Comparison of ENCODE assay signal across 8 cellular contexts in genomic region chr19:12796146-12797071, GRCh38. TPM values are rescaled to one million over a fixed set of nuclear protein-coding genes. Genes with fewer than 3 reads are reported as not detected.
DNase-seq lines count a peak whose midpoint lies in the region; ATAC-seq and TF ChIP-seq lines count a peak whose summit lies in the region.

No MANE protein-coding gene starts in this region.

- no peaks in the 10 kb centered on the region for H3K36me3 ChIP-seq in neural progenitor cell

- H3K27ac ChIP-seq in RWPE1 (peak overlapping the region; percentile 100), neural progenitor cell (no peak overlapping the region)

- peaks cover 22% of the 10 kb centered on the region for H4K20me1 ChIP-seq in neural progenitor cell (ENCODE audit: low read depth)

- POLR2A ChIA-PET in RWPE1 (lab: Yijun Ruan, JAX; ENCODE audit: low non-redundant PET), result interaction anchor here (1.2 kb wide), 1 partner anchor 19 kb away, joined by 8 read pairs; no protein-coding TSS in a partner anchor

- ATAC-seq in HG02852 (IDR thresholded peaks at IDR 0.05; ENCODE audit: unreplicated experiment), result no peak

- H3K4me1 Mint-ChIP-seq in neural progenitor cell, result peaks cover 23% of the 10 kb centered on the region

- CTCF ChIA-PET in RWPE1 (lab: Yijun Ruan, JAX), result interaction anchor here (0.5 to 3.2 kb wide), 21 partner anchors 9 to 979 kb away, joined by 3 to 36 read pairs (median 4); partner anchors contain the start of genes BEST2 and GCDH

- H2AFZ ChIP-seq in neural progenitor cell (replicated peaks), result no peak overlapping the region

- no peaks in the 10 kb centered on the region for H3K9me3 Mint-ChIP-seq in neural progenitor cell

- TF ChIP-seq CTCF in LNCaP clone FGC (IDR thresholded peaks at IDR 0.05; ENCODE audit: control insufficient read depth, extremely low read depth, insufficient read depth) (peak; percentile 98), RWPE1 (conservative IDR thresholded peaks at IDR 0.05; ENCODE audit: low read depth) (peak; percentile 90), foreskin fibroblast (IDR thresholded peaks at IDR 0.05; ENCODE audit: low read depth, low read length) (peak; percentile 82), neural progenitor cell (IDR thresholded peaks at IDR 0.05) (peak; percentile 90)

- DNase-seq in DMS 273 treated with DMSO at 0.1 percent for 48 hours (lab: John Stamatoyannopoulos, UW), result peak; percentile 61
- no peak for DNase-seq in LNCaP clone FGC (ENCODE audit: low read depth)
- DNase-seq in RWPE1 (ENCODE audit: low spot score), result peak; percentile 51
- peak; percentile 91 for DNase-seq in activated effector memory CD4-positive, alpha-beta T cell treated with anti-CD3 and anti-CD28 coated beads, Interleukin-2, amount 50 U/mL, for 16 hours
- DNase-seq in foreskin fibroblast, result peak; percentile 69 to 91
- DNase-seq in neural progenitor cell (ENCODE audit: low spot score), result peak; percentile 93
- peak; percentile 83 for DNase-seq in ureter (ENCODE audit: low spot score)

- H3K27me3 Mint-ChIP-seq in neural progenitor cell (ENCODE audit: insufficient read depth, low read depth), result peaks cover 4% of the 10 kb centered on the region

- peaks cover 27% of the 10 kb centered on the region for H3K27me3 ChIP-seq in neural progenitor cell

- H3K9me3 ChIP-seq in neural progenitor cell (ENCODE audit: low read depth), result no peaks in the 10 kb centered on the region

- no peak overlapping the region for H3K9ac ChIP-seq in neural progenitor cell

- peaks cover 20% of the 10 kb centered on the region for H3K4me1 ChIP-seq in neural progenitor cell

- H3K4me2 ChIP-seq in neural progenitor cell, result no peak overlapping the region

- H3K4me3 Mint-ChIP-seq in neural progenitor cell, result peak overlapping the region; percentile 75

- peaks cover 66% of the 10 kb centered on the region for H3F3A ChIP-seq in neural progenitor cell (ENCODE audit: low read depth)

- peaks cover 23% of the 10 kb centered on the region for H3K79me2 ChIP-seq in neural progenitor cell (ENCODE audit: low read depth)

- H3K36me3 Mint-ChIP-seq in neural progenitor cell, result peaks cover 7% of the 10 kb centered on the region

- H3K4me3 ChIP-seq in LNCaP clone FGC (ENCODE audit: low read depth, low read length) (no peak overlapping the region), foreskin fibroblast (ENCODE audit: low read depth in 1 of 2, low read length in 2 of 2) (no peak overlapping the region), neural progenitor cell (no peak overlapping the region)

- peak overlapping the region; percentile 80 for H3K27ac Mint-ChIP-seq in neural progenitor cell

RNA-seq across cellular contexts. Expression of gene JUNB, which starts 5.1 kb away (rescaled TPM):
- 1.5 and 12.6 TPM in 2 replicates for total RNA-seq in neural progenitor cell (ENCODE audit: low replicate concordance)
- 191 TPM for total RNA-seq in ureter

RNA-seq across cellular contexts. Expression of gene PRDX2, which starts 5.2 kb away (rescaled TPM):
- total RNA-seq in neural progenitor cell (ENCODE audit: low replicate concordance), result 463 and 727 TPM in 2 replicates
- total RNA-seq in ureter, result 196 TPM

RNA-seq across cellular contexts. Expression of gene THSD8, which starts 5.5 kb away (rescaled TPM):
- not detected in 2 replicates for total RNA-seq in neural progenitor cell (ENCODE audit: low replicate concordance)
- 4.4 TPM for total RNA-seq in ureter

RNA-seq across cellular contexts. Expression of gene RNASEH2A, which starts 10.0 kb away (rescaled TPM):
- total RNA-seq in neural progenitor cell (ENCODE audit: low replicate concordance) (60.3 and 61.3 TPM in 2 replicates), ureter (8.8 TPM)

RNA-seq across cellular contexts. Expression of gene HOOK2, which starts 21.1 kb away (rescaled TPM):
- total RNA-seq in neural progenitor cell (ENCODE audit: low replicate concordance), result 14.3 and 25.1 TPM in 2 replicates
- 79.0 TPM for total RNA-seq in ureter

Comparison
In these comparisons a context has a peak if more than half of its experiments do, and no peak if none do; other contexts are left out.
1. RNA of gene JUNB, which starts 5.1 kb away (total RNA-seq): 191 TPM in ureter (single experiment); 1.5 to 12.6 TPM in neural progenitor cell; every median in the first group is over 10 times any median in the second.
2. Peak in every context shown above with its lines, with median percentiles within 50 percentile points of each other: CTCF ChIP-seq.